Comparison of ENCODE assay signal across 3 cellular contexts in genomic region chr13:52147225-52147624, GRCh38.
TF ChIP-seq lines count a peak whose summit lies in the region.

No MANE protein-coding gene starts in this region.

TF ChIP-seq in A549, 52 proteins besides CTCF, POLR2A, EP300 and RAD21:
- TF ChIP-seq ZSCAN20 (CRISPR knock-in tag; IDR thresholded peaks at IDR 0.05) (no peak), KDM1A (IDR thresholded peaks at IDR 0.05; ENCODE audit: low read depth) (peak; percentile 36; the same call in 1 of the 2 replicates)

TF ChIP-seq in HEK293, 187 proteins besides CTCF, POLR2A, EP300 and RAD21:
- TF ChIP-seq ATF2 (tag by site-specific recombination; IDR thresholded peaks at IDR 0.05; ENCODE audit: low read depth) (no peak), GLI4 (tag by site-specific recombination; IDR thresholded peaks at IDR 0.05) (no peak), ZNF350 (tag by site-specific recombination; IDR thresholded peaks at IDR 0.05) (no peak), ZNF146 (tag by site-specific recombination; IDR thresholded peaks at IDR 0.05) (peak; percentile 96), ZNF274 (IDR thresholded peaks at IDR 0.05; ENCODE audit: low read length) (no peak), ZNF274 (tag by site-specific recombination; IDR thresholded peaks at IDR 0.05; ENCODE audit: borderline replicate concordance) (no peak)

TF ChIP-seq in H1, 55 proteins besides CTCF, POLR2A, EP300 and RAD21:
- no peak for TF ChIP-seq KDM5A (IDR thresholded peaks at IDR 0.05; ENCODE audit: low read length)
- TF ChIP-seq KDM1A (IDR thresholded peaks at IDR 0.05; ENCODE audit: borderline replicate concordance, low read length): peak; percentile 53; the same call in 1 of the 2 replicates
